ENCODE assay signal across 1 cellular context in the genomic region with DNA sequence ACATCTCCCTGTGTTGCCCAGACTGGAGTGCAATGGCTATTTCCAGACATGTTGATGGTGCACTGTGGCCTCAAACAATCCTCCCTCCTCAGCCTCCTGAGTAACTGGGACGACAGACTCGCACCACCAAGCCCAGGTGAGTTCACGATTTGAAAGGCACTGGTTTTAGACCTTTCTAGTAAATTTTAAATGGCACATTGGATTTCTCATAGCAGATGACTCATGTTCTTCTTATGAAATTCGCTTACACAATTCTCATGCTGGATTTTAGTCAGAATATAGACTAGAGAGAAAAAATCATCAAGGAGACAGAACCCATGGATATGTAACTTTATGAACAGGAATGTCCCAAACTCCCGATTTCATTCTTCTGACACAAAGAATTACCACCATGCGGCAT.
TF ChIP-seq lines count a peak whose summit lies in the region.

No MANE protein-coding gene starts in this region.

TF ChIP-seq in HepG2, 621 proteins besides CTCF, POLR2A, EP300 and RAD21:
- peak; percentile 22; the same call in 1 of the 2 replicates for TF ChIP-seq CEBPB (IDR thresholded peaks at IDR 0.05; ENCODE audit: borderline replicate concordance, low read depth, low read length)
- no peak for TF ChIP-seq PAF1 (CRISPR knock-in tag; IDR thresholded peaks at IDR 0.05)
- TF ChIP-seq, protein P1, sequence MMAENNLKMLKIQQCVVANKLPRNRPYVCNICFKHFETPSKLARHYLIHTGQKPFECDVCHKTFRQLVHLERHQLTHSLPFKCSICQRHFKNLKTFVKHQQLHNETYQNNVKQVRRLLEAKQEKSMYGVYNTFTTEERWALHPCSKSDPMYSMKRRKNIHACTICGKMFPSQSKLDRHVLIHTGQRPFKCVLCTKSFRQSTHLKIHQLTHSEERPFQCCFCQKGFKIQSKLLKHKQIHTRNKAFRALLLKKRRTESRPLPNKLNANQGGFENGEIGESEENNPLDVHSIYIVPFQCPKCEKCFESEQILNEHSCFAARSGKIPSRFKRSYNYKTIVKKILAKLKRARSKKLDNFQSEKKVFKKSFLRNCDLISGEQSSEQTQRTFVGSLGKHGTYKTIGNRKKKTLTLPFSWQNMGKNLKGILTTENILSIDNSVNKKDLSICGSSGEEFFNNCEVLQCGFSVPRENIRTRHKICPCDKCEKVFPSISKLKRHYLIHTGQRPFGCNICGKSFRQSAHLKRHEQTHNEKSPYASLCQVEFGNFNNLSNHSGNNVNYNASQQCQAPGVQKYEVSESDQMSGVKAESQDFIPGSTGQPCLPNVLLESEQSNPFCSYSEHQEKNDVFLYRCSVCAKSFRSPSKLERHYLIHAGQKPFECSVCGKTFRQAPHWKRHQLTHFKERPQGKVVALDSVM (CRISPR knock-in tag; IDR thresholded peaks at IDR 0.05), result peak; percentile 64
